In genomic region chr20:57856658-57857057, GRCh38 we compare ENCODE assay signal across 23 cellular contexts.
DNase-seq lines count a peak whose midpoint lies in the region; ATAC-seq and TF ChIP-seq lines count a peak whose summit lies in the region.
"Had no signal": no experiment of that assay in that cellular context is flagged by ENCODE, and none has a peak within 500 bp of the region (broad histone marks: within the 10 kb centered on the region; RNA-seq: fewer than 3 reads in every experiment).

No MANE protein-coding gene starts in this region.

- no peaks in the 10 kb centered on the region for H3K36me3 Mint-ChIP-seq in CD4-positive, alpha-beta memory T cell
- no peaks in the 10 kb centered on the region for H3K36me3 Mint-ChIP-seq in CD8-positive, alpha-beta memory T cell
- no peaks in the 10 kb centered on the region for H3K36me3 Mint-ChIP-seq in activated CD8-positive, alpha-beta T cell treated with anti-CD3 and anti-CD28 coated beads, Interleukin-2, amount 10 ng/mL, durations not matched to agents 7 days and 5 days (ENCODE audit: low read depth)
- no peaks in the 10 kb centered on the region for H3K36me3 Mint-ChIP-seq in naive thymus-derived CD4-positive, alpha-beta T cell
- H3K36me3 Mint-ChIP-seq: CD14-positive monocyte; stimulated activated memory B cell treated with anti-CD40 and anti-IgM and Interleukin-4, amounts not matched to agents 10 μg/mL and 1 μg/mL and 100 μg/mL, for 72 hours had no signal

- intact Hi-C loops in CD4-positive, alpha-beta memory T cell (cut with micrococcal nuclease) = no loop called here
- intact Hi-C loops in naive thymus-derived CD4-positive, alpha-beta T cell (cut with micrococcal nuclease) = no loop called here
- intact Hi-C loops in heart right ventricle (cut with DNase I) = no loop called here

- H3K27me3 ChIP-seq in CD4-positive, alpha-beta memory T cell (ENCODE audit: insufficient read depth, low read length) = no peaks in the 10 kb centered on the region
- no peaks in the 10 kb centered on the region for H3K27me3 ChIP-seq in CD8-positive, alpha-beta memory T cell (ENCODE audit: insufficient read depth, low read length, poor library complexity, severe bottlenecking)
- no peaks in the 10 kb centered on the region for H3K27me3 ChIP-seq in naive thymus-derived CD4-positive, alpha-beta T cell (ENCODE audit: control insufficient read depth in 2 of 2, insufficient read depth in 2 of 2, low read length in 2 of 2)
- peaks cover 0 to 4% (median 0%) of the 10 kb centered on the region in 7 donors for H3K27me3 ChIP-seq in heart right ventricle

- peak overlapping the region in 1 of 8 donors; percentile 14 for H3K4me3 Mint-ChIP-seq in CD4-positive, alpha-beta memory T cell
- H3K4me3 Mint-ChIP-seq in CD8-positive, alpha-beta memory T cell = peak overlapping the region in 3 of 7 donors; percentile 14 to 49 (median 30)
- no peak overlapping the region for H3K4me3 Mint-ChIP-seq in activated CD8-positive, alpha-beta T cell treated with anti-CD3 and anti-CD28 coated beads, Interleukin-2, amount 10 ng/mL, durations not matched to agents 7 days and 5 days
- H3K4me3 Mint-ChIP-seq in naive thymus-derived CD4-positive, alpha-beta T cell = no peak overlapping the region
- H3K4me3 Mint-ChIP-seq: CD14-positive monocyte; stimulated activated memory B cell treated with anti-CD40 and anti-IgM and Interleukin-4, amounts not matched to agents 10 μg/mL and 1 μg/mL and 100 μg/mL, for 72 hours had no signal

- 94% methylated on average over 2 of the region's 2 CpGs for WGBS in heart right ventricle, 2 donors

- peaks cover 0 to 2% of the 10 kb centered on the region in 2 donors for H3K27me3 Mint-ChIP-seq in CD4-positive, alpha-beta memory T cell
- peaks cover 0 to 1% of the 10 kb centered on the region in 2 donors for H3K27me3 Mint-ChIP-seq in CD8-positive, alpha-beta memory T cell
- H3K27me3 Mint-ChIP-seq in activated CD8-positive, alpha-beta T cell treated with anti-CD3 and anti-CD28 coated beads, Interleukin-2, amount 10 ng/mL, durations not matched to agents 7 days and 5 days (ENCODE audit: low read depth) = peaks cover 16% of the 10 kb centered on the region
- peaks cover 0 to 9% (median 0%) of the 10 kb centered on the region in 5 donors for H3K27me3 Mint-ChIP-seq in naive thymus-derived CD4-positive, alpha-beta T cell

- TF ChIP-seq CTCF in heart right ventricle (IDR thresholded peaks at IDR 0.05) (no peak), RWPE1 (conservative IDR thresholded peaks at IDR 0.05; ENCODE audit: low read depth) (no peak)

- H3K27ac ChIP-seq in CD4-positive, alpha-beta memory T cell (ENCODE audit: low read depth, low read length) = no peak overlapping the region
- no peak overlapping the region for H3K27ac ChIP-seq in CD8-positive, alpha-beta memory T cell (ENCODE audit: low read depth, low read length)
- H3K27ac ChIP-seq in naive thymus-derived CD4-positive, alpha-beta T cell (ENCODE audit: low read depth, low read length) = no peak overlapping the region
- H3K27ac ChIP-seq in heart right ventricle (no peak overlapping the region), RWPE1 (no peak overlapping the region)
- H3K27ac ChIP-seq: HL-60 had no signal

- POLR2A ChIA-PET in CD4-positive, alpha-beta memory T cell (lab: Charles Lee; ENCODE audit: partially characterized antibody) = interaction anchor here (0.7 to 1.3 kb wide), 3 partner anchors 147 to 238 kb away, joined by 3 read pairs; partner anchors contain the start of genes PMEPA1 and ZBP1
- POLR2A ChIA-PET in CD8-positive, alpha-beta memory T cell (lab: Charles Lee) = no interaction called here
- POLR2A ChIA-PET in activated CD8-positive, alpha-beta T cell treated with anti-CD3 and anti-CD28 coated beads, Interleukin-2, amount 10 ng/mL, durations not matched to agents 7 days and 5 days (lab: Charles Lee) = no interaction called here
- POLR2A ChIA-PET in naive thymus-derived CD4-positive, alpha-beta T cell (lab: Charles Lee) = interaction anchor here (0.6 kb wide), 1 partner anchor 179 kb away, joined by 3 read pairs; no protein-coding TSS in a partner anchor
- POLR2A ChIA-PET in RWPE1 (lab: Yijun Ruan, JAX; ENCODE audit: low non-redundant PET) = no interaction called here

- H3K9me3 ChIP-seq in CD4-positive, alpha-beta memory T cell (ENCODE audit: control insufficient read depth in 1 of 2, low read length in 2 of 2) = no peaks in the 10 kb centered on the region
- H3K9me3 ChIP-seq in CD8-positive, alpha-beta memory T cell (ENCODE audit: low read length) = no peaks in the 10 kb centered on the region
- no peaks in the 10 kb centered on the region for H3K9me3 ChIP-seq in naive thymus-derived CD4-positive, alpha-beta T cell (ENCODE audit: control insufficient read depth in 2 of 3, low read length in 3 of 3)
- H3K9me3 ChIP-seq in heart right ventricle = no peaks in the 10 kb centered on the region
- H3K9me3 ChIP-seq: SK-N-SH had no signal

- CTCF ChIA-PET in CD4-positive, alpha-beta memory T cell (lab: Charles Lee; ENCODE audit: partially characterized antibody) = interaction anchor here (1.1 to 1.3 kb wide), 3 partner anchors 10 to 147 kb away, joined by 3 to 5 read pairs (median 3); partner anchors contain the start of gene PMEPA1
- CTCF ChIA-PET in CD8-positive, alpha-beta memory T cell (lab: Charles Lee) = interaction anchor here (0.6 to 1.3 kb wide), 3 partner anchors 13 to 762 kb away, joined by 3 to 4 read pairs (median 3); no protein-coding TSS in a partner anchor
- CTCF ChIA-PET in activated CD8-positive, alpha-beta T cell treated with anti-CD3 and anti-CD28 coated beads, Interleukin-2, amount 10 ng/mL, durations not matched to agents 7 days and 5 days (lab: Charles Lee) = no interaction called here
- CTCF ChIA-PET in naive thymus-derived CD4-positive, alpha-beta T cell (lab: Charles Lee) = no interaction called here
- CTCF ChIA-PET in RWPE1 (lab: Yijun Ruan, JAX) = no interaction called here

- H3K4me1 Mint-ChIP-seq in CD4-positive, alpha-beta memory T cell = peaks cover 12 to 21% (median 16%) of the 10 kb centered on the region in 4 donors
- peaks cover 18 to 29% (median 20%) of the 10 kb centered on the region in 3 donors for H3K4me1 Mint-ChIP-seq in CD8-positive, alpha-beta memory T cell
- H3K4me1 Mint-ChIP-seq in activated CD8-positive, alpha-beta T cell treated with anti-CD3 and anti-CD28 coated beads, Interleukin-2, amount 10 ng/mL, durations not matched to agents 7 days and 5 days (ENCODE audit: low read depth) = peaks cover 13% of the 10 kb centered on the region
- peaks cover 0 to 15% (median 14%) of the 10 kb centered on the region in 7 donors for H3K4me1 Mint-ChIP-seq in naive thymus-derived CD4-positive, alpha-beta T cell
- H3K4me1 Mint-ChIP-seq: CD14-positive monocyte; stimulated activated memory B cell treated with anti-CD40 and anti-IgM and Interleukin-4, amounts not matched to agents 10 μg/mL and 1 μg/mL and 100 μg/mL, for 72 hours had no signal

- no peak for ATAC-seq in activated CD8-positive, alpha-beta T cell treated with anti-CD3 and anti-CD28 coated beads, Interleukin-2, amount 10 ng/mL, durations not matched to agents 7 days and 5 days
- ATAC-seq in naive thymus-derived CD4-positive, alpha-beta T cell = peak; percentile 48
- no peak for ATAC-seq in heart right ventricle
- ATAC-seq: HepG2; left colon; stimulated activated memory B cell treated with anti-CD40 and anti-IgM and Interleukin-4, amounts not matched to agents 10 μg/mL and 1 μg/mL and 100 μg/mL, for 72 hours had no signal

- no peak overlapping the region for H3K4me3 ChIP-seq in CD4-positive, alpha-beta memory T cell (ENCODE audit: low read length in 2 of 2)
- no peak overlapping the region for H3K4me3 ChIP-seq in CD8-positive, alpha-beta memory T cell (ENCODE audit: low read length)
- H3K4me3 ChIP-seq in naive thymus-derived CD4-positive, alpha-beta T cell (ENCODE audit: low read length) = no peak overlapping the region
- no peak overlapping the region for H3K4me3 ChIP-seq in heart right ventricle

- H3K36me3 ChIP-seq in CD4-positive, alpha-beta memory T cell (ENCODE audit: insufficient read depth, low read length) = no peaks in the 10 kb centered on the region
- no peaks in the 10 kb centered on the region for H3K36me3 ChIP-seq in CD8-positive, alpha-beta memory T cell (ENCODE audit: insufficient read depth, low read length)
- H3K36me3 ChIP-seq in naive thymus-derived CD4-positive, alpha-beta T cell (ENCODE audit: control insufficient read depth in 2 of 3, insufficient read depth in 3 of 3, low read length in 3 of 3) = no peaks in the 10 kb centered on the region
- no peaks in the 10 kb centered on the region for H3K36me3 ChIP-seq in heart right ventricle

- peaks cover 0 to 2% (median 0%) of the 10 kb centered on the region in 8 donors for H3K9me3 Mint-ChIP-seq in CD4-positive, alpha-beta memory T cell
- peaks cover 0 to 2% (median 0%) of the 10 kb centered on the region in 5 donors for H3K9me3 Mint-ChIP-seq in CD8-positive, alpha-beta memory T cell
- no peaks in the 10 kb centered on the region for H3K9me3 Mint-ChIP-seq in activated CD8-positive, alpha-beta T cell treated with anti-CD3 and anti-CD28 coated beads, Interleukin-2, amount 10 ng/mL, durations not matched to agents 7 days and 5 days (ENCODE audit: insufficient read depth)
- H3K9me3 Mint-ChIP-seq in naive thymus-derived CD4-positive, alpha-beta T cell = no peaks in the 10 kb centered on the region
- H3K9me3 Mint-ChIP-seq: CD14-positive monocyte; stimulated activated memory B cell treated with anti-CD40 and anti-IgM and Interleukin-4, amounts not matched to agents 10 μg/mL and 1 μg/mL and 100 μg/mL, for 72 hours had no signal

- peak overlapping the region in 2 of 7 donors; percentile 0 to 19 for H3K27ac Mint-ChIP-seq in CD4-positive, alpha-beta memory T cell
- peak overlapping the region in 6 of 8 donors; percentile 3 to 95 (median 40) for H3K27ac Mint-ChIP-seq in CD8-positive, alpha-beta memory T cell
- H3K27ac Mint-ChIP-seq in activated CD8-positive, alpha-beta T cell treated with anti-CD3 and anti-CD28 coated beads, Interleukin-2, amount 10 ng/mL, durations not matched to agents 7 days and 5 days = no peak overlapping the region
- H3K27ac Mint-ChIP-seq in naive thymus-derived CD4-positive, alpha-beta T cell = peak overlapping the region in 1 of 9 donors; percentile 3
- H3K27ac Mint-ChIP-seq: CD14-positive monocyte; stimulated activated memory B cell treated with anti-CD40 and anti-IgM and Interleukin-4, amounts not matched to agents 10 μg/mL and 1 μg/mL and 100 μg/mL, for 72 hours had no signal

- H3K4me1 ChIP-seq in CD4-positive, alpha-beta memory T cell (ENCODE audit: insufficient read depth, low read length) = peaks cover 31% of the 10 kb centered on the region
- H3K4me1 ChIP-seq in CD8-positive, alpha-beta memory T cell (ENCODE audit: insufficient read depth, low read length) = peaks cover 24% of the 10 kb centered on the region
- peaks cover 13 to 21% of the 10 kb centered on the region in 2 donors for H3K4me1 ChIP-seq in naive thymus-derived CD4-positive, alpha-beta T cell (ENCODE audit: control insufficient read depth in 2 of 2, insufficient read depth in 2 of 2, low read length in 2 of 2)
- H3K4me1 ChIP-seq in heart right ventricle = no peaks in the 10 kb centered on the region

- DNase-seq in CD4-positive, alpha-beta memory T cell = peak; percentile 25 to 52 (median 46)
- peak in 3 of 5 donors; percentile 14 to 64 (median 58) for DNase-seq in CD8-positive, alpha-beta memory T cell
- peak; percentile 26 for DNase-seq in activated CD8-positive, alpha-beta T cell treated with anti-CD3 and anti-CD28 coated beads, Interleukin-2, amount 10 ng/mL, durations not matched to agents 7 days and 5 days
- peak in 2 of 9 donors; percentile 21 to 22 for DNase-seq in naive thymus-derived CD4-positive, alpha-beta T cell
- no peak for DNase-seq in heart right ventricle
- DNase-seq in SIG-M5 (lab: John Stamatoyannopoulos, UW) = no peak
- DNase-seq in RWPE1 (ENCODE audit: low spot score) = no peak
- DNase-seq: activated T-cell treated with anti-CD3 and anti-CD28 coated beads, Interleukin-2, amount 50 U/mL, for 1 hour; DMS153; effector CD8-positive, alpha-beta T cell; foreskin fibroblast; left colon; mesendoderm; NCI-H1048; NCI-H1694 treated with DMSO at 0.1 percent for 48 hours; retina; RPMI8226; SK-N-SH; stimulated activated CD4-positive, alpha-beta T cell treated with anti-CD3 and anti-CD28 coated beads, Interleukin-2, amount 100 ng/mL, for 48 hours had no signal

Comparison
In these comparisons a context has a peak if more than half of its experiments do, and no peak if none do; other contexts are left out.
1. DNase-seq: peak in CD4-positive, alpha-beta memory T cell (5 of 5), CD8-positive, alpha-beta memory T cell (3 of 5) and activated CD8-positive, alpha-beta T cell treated with anti-CD3 and anti-CD28 coated beads, Interleukin-2, amount 10 ng/mL, durations not matched to agents 7 days and 5 days (single experiment); none in heart right ventricle (0 of 2), SIG-M5 (single experiment) and RWPE1 (single experiment).
2. CTCF ChIA-PET loops: an anchor here in CD4-positive, alpha-beta memory T cell (1.1 to 1.3 kb wide) and CD8-positive, alpha-beta memory T cell (0.6 to 1.3 kb wide); none called in activated CD8-positive, alpha-beta T cell treated with anti-CD3 and anti-CD28 coated beads, Interleukin-2, amount 10 ng/mL, durations not matched to agents 7 days and 5 days, naive thymus-derived CD4-positive, alpha-beta T cell and RWPE1.
3. POLR2A ChIA-PET loops: an anchor here in CD4-positive, alpha-beta memory T cell (0.7 to 1.3 kb wide) and naive thymus-derived CD4-positive, alpha-beta T cell (0.6 kb wide); none called in CD8-positive, alpha-beta memory T cell, activated CD8-positive, alpha-beta T cell treated with anti-CD3 and anti-CD28 coated beads, Interleukin-2, amount 10 ng/mL, durations not matched to agents 7 days and 5 days and RWPE1.